Comparison of ENCODE assay signal across 8 cellular contexts in the genomic region with DNA sequence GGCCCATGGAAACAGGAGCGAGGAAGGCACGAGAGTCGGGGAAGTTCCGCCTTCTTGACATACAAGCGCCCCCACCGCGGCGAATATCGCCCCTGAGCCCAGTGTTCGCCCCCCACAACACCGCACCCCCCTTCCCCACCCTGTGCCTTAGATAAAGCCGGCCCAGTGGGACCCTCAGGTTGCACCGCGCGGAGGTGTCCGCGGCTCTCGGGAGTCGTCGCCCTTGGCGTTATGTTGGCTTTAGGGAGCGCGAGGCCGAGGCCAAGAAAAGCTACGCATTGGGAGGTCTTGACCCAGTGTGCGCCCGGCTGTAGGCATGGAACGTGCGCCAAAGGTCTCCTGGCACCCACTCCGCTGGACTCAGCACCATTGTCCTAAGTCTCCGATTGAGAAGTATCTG. TPM values are rescaled to one million over a fixed set of nuclear protein-coding genes. Genes with fewer than 3 reads are reported as not detected.
DNase-seq lines count a peak whose midpoint lies in the region; ATAC-seq and TF ChIP-seq lines count a peak whose summit lies in the region.

No MANE protein-coding gene starts in this region.

- peak overlapping the region; percentile 76 to 85 for H3K4me3 ChIP-seq in foreskin fibroblast (ENCODE audit: low read depth in 1 of 2, low read length in 2 of 2)

- H3K27me3 Mint-ChIP-seq in CD14-positive monocyte (ENCODE audit: low read depth in 3 of 3) (peaks cover 3 to 15% (median 14%) of the 10 kb centered on the region in 3 donors), activated B cell treated with CpG ODN at 0.5 μM for 24 hours (peaks cover 4% of the 10 kb centered on the region), osteocyte (ENCODE audit: unreplicated experiment) (no peaks in the 10 kb centered on the region)

- H3K4me1 Mint-ChIP-seq in CD14-positive monocyte = peaks cover 16% of the 10 kb centered on the region
- peaks cover 20% of the 10 kb centered on the region for H3K4me1 Mint-ChIP-seq in activated B cell treated with CpG ODN at 0.5 μM for 24 hours
- peaks cover 4% of the 10 kb centered on the region for H3K4me1 Mint-ChIP-seq in osteocyte (ENCODE audit: unreplicated experiment)

- POLR2A ChIA-PET in activated B cell treated with CpG ODN at 0.5 μM for 24 hours (lab: Charles Lee) = interaction anchor here (0.6 to 2.2 kb wide), 15 partner anchors 11 to 694 kb away, joined by 3 to 19 read pairs (median 4); a partner anchor contains a TSS

- H3K9me3 Mint-ChIP-seq in CD14-positive monocyte (peaks cover 54 to 78% (median 69%) of the 10 kb centered on the region in 7 donors), activated B cell treated with CpG ODN at 0.5 μM for 24 hours (peaks cover 38% of the 10 kb centered on the region), osteocyte (ENCODE audit: unreplicated experiment) (peaks cover 25% of the 10 kb centered on the region)

- CTCF ChIA-PET in activated B cell treated with CpG ODN at 0.5 μM for 24 hours (lab: Charles Lee) = interaction anchor here (1.2 kb wide), 1 partner anchor 80 kb away, joined by 4 read pairs; a partner anchor contains a TSS

- ATAC-seq in activated B cell treated with CpG ODN at 0.5 μM for 24 hours (ENCODE audit: low read depth) = no peak
- no peak for ATAC-seq in GM19397 (IDR thresholded peaks at IDR 0.05; ENCODE audit: unreplicated experiment)

- DNase-seq in CD14-positive monocyte (ENCODE audit: low spot score) = no peak
- DNase-seq in activated B cell treated with CpG ODN at 0.5 μM for 24 hours = no peak
- DNase-seq in foreskin fibroblast = peak in 1 of 2 donors; percentile 13
- no peak for DNase-seq in osteocyte (ENCODE audit: extremely low spot score, unreplicated experiment)
- DNase-seq in NCI-H82 (lab: John Stamatoyannopoulos, UW) = no peak
- DNase-seq in DMS53 treated with DMSO at 0.1 percent for 48 hours (lab: John Stamatoyannopoulos, UW; ENCODE audit: unreplicated experiment) = no peak
- no peak for DNase-seq in pons (ENCODE audit: low spot score)

- H3K4me3 Mint-ChIP-seq in CD14-positive monocyte (peak overlapping the region; percentile 86 to 93), activated B cell treated with CpG ODN at 0.5 μM for 24 hours (peak overlapping the region; percentile 96), osteocyte (ENCODE audit: unreplicated experiment) (peak overlapping the region; percentile 76)

- intact Hi-C loops in CD14-positive monocyte (cut with micrococcal nuclease) = loop anchor here in 1 of 2 donors (1.0 to 2.0 kb wide), 3 partner anchors 11 to 53 kb away; a partner anchor contains a TSS
- intact Hi-C loops in activated B cell treated with CpG ODN at 0.5 μM for 24 hours (cut with micrococcal nuclease) = loop anchor here (1.0 to 2.0 kb wide), 14 partner anchors 11 to 135 kb away; a partner anchor contains a TSS

- H3K36me3 Mint-ChIP-seq in CD14-positive monocyte (peaks cover 32 to 42% of the 10 kb centered on the region in 2 donors), activated B cell treated with CpG ODN at 0.5 μM for 24 hours (ENCODE audit: low read depth) (peaks cover 44% of the 10 kb centered on the region), osteocyte (ENCODE audit: unreplicated experiment) (peaks cover 13% of the 10 kb centered on the region)

- TF ChIP-seq CTCF in CD14-positive monocyte (IDR thresholded peaks at IDR 0.05) (no peak), activated B cell treated with CpG ODN at 0.5 μM for 24 hours (IDR thresholded peaks at IDR 0.05) (no peak), foreskin fibroblast (IDR thresholded peaks at IDR 0.05; ENCODE audit: low read depth, low read length) (no peak), osteocyte (IDR thresholded peaks at IDR 0.05) (no peak)

- H3K27ac Mint-ChIP-seq in CD14-positive monocyte (peak overlapping the region; percentile 93 to 98 (median 95)), activated B cell treated with CpG ODN at 0.5 μM for 24 hours (peak overlapping the region; percentile 97), osteocyte (ENCODE audit: unreplicated experiment) (peak overlapping the region; percentile 86)

RNA-seq across cellular contexts. Expression of a gene that starts 0.6 kb away (rescaled TPM):
- polyA plus RNA-seq in CD14-positive monocyte = under 1 TPM; 0.40 to 0.92 TPM
- total RNA-seq in activated B cell treated with CpG ODN at 0.5 μM for 24 hours = 9.2 and 10.4 TPM in 2 replicates
- 0.71 and 1.2 TPM in 2 replicates for total RNA-seq in osteocyte

RNA-seq across cellular contexts. Expression of a gene that starts 10.9 kb away (rescaled TPM):
- under 1 TPM; 0.46 to 0.82 TPM for polyA plus RNA-seq in CD14-positive monocyte
- total RNA-seq in activated B cell treated with CpG ODN at 0.5 μM for 24 hours (11.1 and 11.7 TPM in 2 replicates), osteocyte (7.4 and 8.2 TPM in 2 replicates)

RNA-seq across cellular contexts. Expression of a gene that starts 26.3 kb away (rescaled TPM):
- polyA plus RNA-seq in CD14-positive monocyte = 1 to 10 TPM; 4.1 to 5.3 TPM
- 11.8 and 13.1 TPM in 2 replicates for total RNA-seq in activated B cell treated with CpG ODN at 0.5 μM for 24 hours
- 12.9 and 14.8 TPM in 2 replicates for total RNA-seq in osteocyte

RNA-seq across cellular contexts. Expression of a gene that starts 32.1 kb away (rescaled TPM):
- polyA plus RNA-seq in CD14-positive monocyte = 1 to 10 TPM; 1.2 to 3.1 TPM
- total RNA-seq in activated B cell treated with CpG ODN at 0.5 μM for 24 hours = 8.6 and 9.6 TPM in 2 replicates
- total RNA-seq in osteocyte = 11.8 and 12.1 TPM in 2 replicates

RNA-seq across cellular contexts. Expression of a gene that starts 35.6 kb away (rescaled TPM):
- 1 to 10 TPM; 2.0 to 2.2 TPM for polyA plus RNA-seq in CD14-positive monocyte
- total RNA-seq in activated B cell treated with CpG ODN at 0.5 μM for 24 hours (9.6 and 10.4 TPM in 2 replicates), osteocyte (15.5 and 15.9 TPM in 2 replicates)
